In the genomic region with DNA sequence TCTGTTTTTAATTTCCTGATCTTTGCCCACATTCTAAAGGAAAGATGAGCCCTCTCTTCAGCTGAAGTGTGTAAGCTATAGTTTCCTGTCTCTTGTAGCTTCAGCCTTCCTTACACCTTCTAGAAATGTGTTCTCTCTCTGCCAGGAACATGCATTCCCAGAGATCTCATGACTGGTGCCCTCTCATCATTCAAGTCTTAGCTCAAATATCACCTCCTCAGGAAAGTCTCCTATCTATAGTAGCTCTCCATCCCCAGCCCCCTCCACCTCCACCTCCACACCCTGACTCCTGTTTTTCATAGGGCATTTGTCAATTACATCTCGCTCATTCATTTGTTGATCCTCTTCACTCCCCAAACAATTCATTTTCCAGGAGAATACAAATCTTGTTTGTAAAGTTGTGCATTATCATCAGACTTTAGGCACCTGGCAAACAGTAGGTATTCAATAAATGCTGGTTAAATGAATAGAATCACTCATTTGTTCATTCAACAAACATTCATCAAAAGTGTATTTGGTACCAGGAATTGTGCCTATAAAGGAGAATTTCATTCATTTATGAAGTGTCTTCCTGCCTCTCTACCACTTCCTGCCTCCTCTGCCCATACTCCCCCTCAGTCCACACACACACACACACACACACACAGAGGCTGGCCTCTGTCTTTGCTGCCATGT, we compare ENCODE assay signal across 12 cellular contexts.
DNase-seq lines count a peak whose midpoint lies in the region; ATAC-seq and TF ChIP-seq lines count a peak whose summit lies in the region.
"Had no signal": no experiment of that assay in that cellular context is flagged by ENCODE, and none has a peak within 500 bp of the region (broad histone marks: within the 10 kb centered on the region; RNA-seq: fewer than 3 reads in every experiment).

No MANE protein-coding gene starts in this region.

- no peak for TF ChIP-seq POLR2A in testis (IDR thresholded peaks at IDR 0.05)

- H3K36me3 ChIP-seq in mucosa of rectum (ENCODE audit: control insufficient read depth in 2 of 2, insufficient read depth in 2 of 2, low read length in 2 of 2) = no peaks in the 10 kb centered on the region
- H3K36me3 ChIP-seq in testis (ENCODE audit: low read depth, missing control alignments) = no peaks in the 10 kb centered on the region

- WGBS in testis, 2 donors = 71 to 90% methylated on average over 1 of the region's 1 CpG

- H3K4me1 ChIP-seq in mucosa of rectum (ENCODE audit: control insufficient read depth in 2 of 2, insufficient read depth in 2 of 2, low read length in 2 of 2) (peaks cover 44 to 58% of the 10 kb centered on the region in 2 donors), testis (peaks cover 65% of the 10 kb centered on the region)

- H3K9ac ChIP-seq in mucosa of rectum (ENCODE audit: low read depth in 1 of 2, low read length in 2 of 2) = peak overlapping the region in 1 of 2 donors; percentile 9

- H3K9me3 ChIP-seq in mucosa of rectum (ENCODE audit: control insufficient read depth in 2 of 2, low read length in 2 of 2) (no peaks in the 10 kb centered on the region), testis (no peaks in the 10 kb centered on the region)
- H3K9me3 ChIP-seq: mucosa of descending colon had no signal

- H3K27ac ChIP-seq in mucosa of rectum (ENCODE audit: low read depth in 2 of 2, low read length in 2 of 2) (peak overlapping the region; percentile 88 to 90), testis (peak overlapping the region; percentile 80 to 81)

- H3K4me3 ChIP-seq in mucosa of rectum (ENCODE audit: low read length in 2 of 2) (no peak overlapping the region), testis (no peak overlapping the region)
- H3K4me3 ChIP-seq: mucosa of descending colon had no signal

- TF ChIP-seq CTCF in testis (IDR thresholded peaks at IDR 0.05) = no peak

- H3K27me3 ChIP-seq in mucosa of rectum (ENCODE audit: control insufficient read depth in 2 of 2, insufficient read depth in 2 of 2, low read length in 2 of 2) (no peaks in the 10 kb centered on the region), testis (no peaks in the 10 kb centered on the region)

- DNase-seq in Kasumi-1 (lab: John Stamatoyannopoulos, UW) (peak; percentile 24 to 32), UCSD-AML1 (lab: John Stamatoyannopoulos, UW; ENCODE audit: unreplicated experiment) (peak; percentile 23), testis (no peak), occipital lobe (lab: John Stamatoyannopoulos, UW) (no peak), NCI-H1417 treated with DMSO at 0.1 percent for 48 hours (lab: John Stamatoyannopoulos, UW) (no peak)
- DNase-seq: activated CD4-positive, alpha-beta T cell treated with anti-CD3 and anti-CD28 coated beads, Interleukin-2, amount 10 ng/mL, durations not matched to agents 7 days and 5 days; activated T-cell treated with anti-CD3 and anti-CD28 coated beads, Interleukin-2, amount 50 U/mL, for 72 hours; amygdala; stimulated activated naive CD4-positive, alpha-beta T cell treated with Interleukin-2 at 50 U/mL for 16 hours had no signal

- ATAC-seq in GM18909 (IDR thresholded peaks at IDR 0.05; ENCODE audit: poor library complexity, unreplicated experiment) = no peak
- ATAC-seq: activated T-cell treated with anti-CD3 and anti-CD28 coated beads, Interleukin-2, amount 50 U/mL, for 72 hours had no signal

- intact Hi-C loops in testis (cut with DNase I; ENCODE audit: low total_unique reads) = loop anchor here (10.0 kb wide), 1 partner anchor 94 kb away; no protein-coding TSS in a partner anchor

Comparison
In these comparisons a context has a peak if more than half of its experiments do, and no peak if none do; other contexts are left out.
1. DNase-seq: peak in Kasumi-1 (2 of 2) and UCSD-AML1 (single experiment); none in testis (single experiment), occipital lobe (single experiment) and NCI-H1417 treated with DMSO at 0.1 percent for 48 hours (single experiment).